In genomic region chr6:147561742-147562141, GRCh38 we compare ENCODE assay signal across 14 cellular contexts. TPM values are rescaled to one million over a fixed set of nuclear protein-coding genes. Genes with fewer than 3 reads are reported as not detected.
"Had no signal": no experiment of that assay in that cellular context is flagged by ENCODE, and none has a peak within 500 bp of the region (broad histone marks: within the 10 kb centered on the region; RNA-seq: fewer than 3 reads in every experiment).

No MANE protein-coding gene starts in this region.

- H3K27me3 Mint-ChIP-seq: activated CD4-positive, alpha-beta memory T cell treated with anti-CD3 and anti-CD28 coated beads for 36 hours had no signal

- H3K4me3 Mint-ChIP-seq: activated CD4-positive, alpha-beta memory T cell treated with anti-CD3 and anti-CD28 coated beads for 36 hours; activated T-cell treated with anti-CD3 and anti-CD28 coated beads, Interleukin-2, amount 50 U/mL, for 4 hours; immature natural killer cell; naive thymus-derived CD8-positive, alpha-beta T cell; stimulated activated effector memory CD8-positive, alpha-beta T cell treated with anti-CD3 and anti-CD28 coated beads, Interleukin-12 subunit alpha, Interleukin-12 subunit beta, amount 100 ng/mL, for 72 hours had no signal

- H3K36me3 ChIP-seq: thyroid gland had no signal

- H3K9me3 ChIP-seq: body of pancreas, mucosa of descending colon, thyroid gland had no signal

- H3K4me3 ChIP-seq: body of pancreas, mucosa of descending colon, thyroid gland had no signal

- H3K27ac Mint-ChIP-seq: activated CD4-positive, alpha-beta memory T cell treated with anti-CD3 and anti-CD28 coated beads for 36 hours; activated naive CD4-positive, alpha-beta T cell treated with anti-CD3 and anti-CD28 coated beads, Interleukin-2, amount 50 U/mL, for 72 hours; immature natural killer cell; naive thymus-derived CD8-positive, alpha-beta T cell; stimulated activated effector memory CD8-positive, alpha-beta T cell treated with anti-CD3 and anti-CD28 coated beads, Interleukin-12 subunit alpha, Interleukin-12 subunit beta, amount 100 ng/mL, for 72 hours had no signal

- H3K36me3 Mint-ChIP-seq: activated CD4-positive, alpha-beta memory T cell treated with anti-CD3 and anti-CD28 coated beads for 36 hours; activated naive CD4-positive, alpha-beta T cell treated with anti-CD3 and anti-CD28 coated beads, Interleukin-2, amount 50 U/mL, for 72 hours; immature natural killer cell; naive thymus-derived CD8-positive, alpha-beta T cell; stimulated activated effector memory CD8-positive, alpha-beta T cell treated with anti-CD3 and anti-CD28 coated beads, Interleukin-12 subunit alpha, Interleukin-12 subunit beta, amount 100 ng/mL, for 72 hours had no signal

- DNase-seq: activated CD4-positive, alpha-beta memory T cell treated with anti-CD3 and anti-CD28 coated beads for 36 hours; activated CD4-positive, CD25-positive, alpha-beta regulatory T cell treated with anti-CD3 and anti-CD28 coated beads, Interleukin-2, amount 50 U/mL, for 72 hours; activated effector memory CD4-positive, alpha-beta T cell treated with anti-CD3 and anti-CD28 coated beads, Interleukin-2, amount 50 U/mL, for 16 hours; activated T-cell treated with anti-CD3 and anti-CD28 coated beads, Interleukin-2, amount 50 U/mL, for 4 hours; amniotic stem cell; body of pancreas; immature natural killer cell; mucosa of descending colon; naive thymus-derived CD8-positive, alpha-beta T cell; right cardiac atrium; small intestine; thyroid gland had no signal

- H3K27me3 ChIP-seq: body of pancreas, thyroid gland had no signal

- ATAC-seq: activated naive CD4-positive, alpha-beta T cell treated with anti-CD3 and anti-CD28 coated beads, Interleukin-2, amount 50 U/mL, for 72 hours; activated T-cell treated with anti-CD3 and anti-CD28 coated beads, Interleukin-2, amount 50 U/mL, for 4 hours; body of pancreas; mucosa of descending colon; naive thymus-derived CD8-positive, alpha-beta T cell; right cardiac atrium; stimulated activated effector memory CD8-positive, alpha-beta T cell treated with anti-CD3 and anti-CD28 coated beads, Interleukin-12 subunit alpha, Interleukin-12 subunit beta, amount 100 ng/mL, for 72 hours had no signal

- H3K4me1 Mint-ChIP-seq: immature natural killer cell; naive thymus-derived CD8-positive, alpha-beta T cell; stimulated activated effector memory CD8-positive, alpha-beta T cell treated with anti-CD3 and anti-CD28 coated beads, Interleukin-12 subunit alpha, Interleukin-12 subunit beta, amount 100 ng/mL, for 72 hours had no signal

- H3K27ac ChIP-seq: body of pancreas, thyroid gland had no signal

- H3K4me1 ChIP-seq: body of pancreas, thyroid gland had no signal

RNA-seq across cellular contexts. Expression of gene SAMD5, which starts 53.3 kb away (rescaled TPM):
- total RNA-seq: activated naive CD4-positive, alpha-beta T cell treated with anti-CD3 and anti-CD28 coated beads, Interleukin-2, amount 50 U/mL, for 72 hours; activated T-cell treated with anti-CD3 and anti-CD28 coated beads, Interleukin-2, amount 50 U/mL, for 4 hours; naive thymus-derived CD8-positive, alpha-beta T cell had no signal
- polyA plus RNA-seq: immature natural killer cell; naive thymus-derived CD8-positive, alpha-beta T cell had no signal
